13 cellular contexts compared by ENCODE assay signal in genomic region chr7:76346097-76346496, GRCh38. TPM values are rescaled to one million over a fixed set of nuclear protein-coding genes. Genes with fewer than 3 reads are reported as not detected.
A peak's percentile ranks its signal among the peaks of the same experiment; 100 is the strongest.
DNase-seq lines count a peak whose midpoint lies in the region; ATAC-seq, FAIRE-seq and TF ChIP-seq lines count a peak whose summit lies in the region.
"Had no signal": no experiment of that assay in that cellular context is flagged by ENCODE, and none has a peak within 500 bp of the region (broad histone marks: within the 10 kb centered on the region; RNA-seq: fewer than 3 reads in every experiment).

No MANE protein-coding gene starts in this region.

- no peak overlapping the region for H3K4me2 ChIP-seq in astrocyte (ENCODE audit: low read length)
- H3K4me2 ChIP-seq: A549 had no signal

- H2AFZ ChIP-seq in astrocyte (ENCODE audit: low read depth, low read length): no peak overlapping the region

- DNase-seq in activated CD4-positive, alpha-beta T cell treated with anti-CD3 and anti-CD28 coated beads for 36 hours: no peak
- DNase-seq in activated CD4-positive, alpha-beta T cell treated with anti-CD3 and anti-CD28 coated beads, Interleukin-2, amount 50 U/mL, for 1 hour: no peak
- DNase-seq in astrocyte (ENCODE audit: low read depth) (no peak), left lung (no peak), GM13977 (ENCODE audit: low spot score) (no peak), T-helper 2 cell (no peak)
- DNase-seq: foreskin keratinocyte, left cardiac atrium, NCI-H524 had no signal

- H4K20me1 ChIP-seq in astrocyte (ENCODE audit: insufficient read depth, low read length): peaks cover 99% of the 10 kb centered on the region

- no peak for TF ChIP-seq CTCF in astrocyte (IDR thresholded peaks at IDR 0.05; ENCODE audit: insufficient read depth, low read depth, low read length)
- no peak for TF ChIP-seq CTCF in left lung (IDR thresholded peaks at IDR 0.05)
- no peak for TF ChIP-seq CTCF in GM13977 (IDR thresholded peaks at IDR 0.05; ENCODE audit: extremely low read depth, insufficient read depth, missing control alignments)

- in situ Hi-C loops in GM13977 (cut with MboI; ENCODE audit: low pct_unique_long_range_greater_than_20kb, low sequenced_read_pairs, unreplicated experiment): no loop called here

- H3K27ac Mint-ChIP-seq in activated CD4-positive, alpha-beta T cell treated with anti-CD3 and anti-CD28 coated beads for 36 hours: peak overlapping the region; percentile 14
- peak overlapping the region; percentile 37 for H3K27ac Mint-ChIP-seq in astrocyte (ENCODE audit: unreplicated experiment)

- H3K27me3 Mint-ChIP-seq in activated CD4-positive, alpha-beta T cell treated with anti-CD3 and anti-CD28 coated beads for 36 hours: no peaks in the 10 kb centered on the region
- H3K27me3 Mint-ChIP-seq in astrocyte (ENCODE audit: low read depth, unreplicated experiment): no peaks in the 10 kb centered on the region

- H3K4me3 ChIP-seq in astrocyte (ENCODE audit: insufficient read depth, low read depth, low read length) (no peak overlapping the region), left lung (no peak overlapping the region), skeletal muscle tissue (ENCODE audit: low read length in 3 of 3) (peak overlapping the region in 1 of 3 donors; percentile 4)
- H3K4me3 ChIP-seq: A549, suprapubic skin had no signal

- H3K4me3 Mint-ChIP-seq in activated CD4-positive, alpha-beta T cell treated with anti-CD3 and anti-CD28 coated beads for 36 hours: no peak overlapping the region
- no peak overlapping the region for H3K4me3 Mint-ChIP-seq in astrocyte (ENCODE audit: unreplicated experiment)

- CTCF ChIA-PET in activated CD4-positive, alpha-beta T cell treated with anti-CD3 and anti-CD28 coated beads for 36 hours (lab: Charles Lee): no interaction called here

- no peak overlapping the region for H3K9ac ChIP-seq in astrocyte (ENCODE audit: low read length)
- no peak overlapping the region for H3K9ac ChIP-seq in skeletal muscle tissue (ENCODE audit: low read depth in 1 of 3, low read length in 3 of 3)

- no peaks in the 10 kb centered on the region for H3K27me3 ChIP-seq in astrocyte (ENCODE audit: insufficient read depth, low read length)
- H3K27me3 ChIP-seq in left lung: no peaks in the 10 kb centered on the region
- no peaks in the 10 kb centered on the region for H3K27me3 ChIP-seq in skeletal muscle tissue (ENCODE audit: control insufficient read depth in 3 of 3, insufficient read depth in 3 of 3, low read length in 3 of 3)
- H3K27me3 ChIP-seq: foreskin keratinocyte, suprapubic skin had no signal

- no peak overlapping the region for H3K27ac ChIP-seq in astrocyte (ENCODE audit: low read depth, low read length)
- H3K27ac ChIP-seq in left lung: peak overlapping the region; percentile 45 to 67
- H3K27ac ChIP-seq in skeletal muscle tissue (ENCODE audit: low read depth, low read length): peak overlapping the region; percentile 69
- H3K27ac ChIP-seq: foreskin keratinocyte, suprapubic skin had no signal

- intact Hi-C loops in activated CD4-positive, alpha-beta T cell treated with anti-CD3 and anti-CD28 coated beads for 36 hours (cut with DNase I, micrococcal nuclease): no loop called here
- intact Hi-C loops in left lung (cut with DNase I): no loop called here

- no peak for FAIRE-seq in astrocyte (lab: Jason Lieb, UNC)
- FAIRE-seq: A549 had no signal

- peaks cover 64% of the 10 kb centered on the region for H3K36me3 ChIP-seq in astrocyte (ENCODE audit: insufficient read depth, low read length)
- peaks cover 0 to 91% of the 10 kb centered on the region in 2 donors for H3K36me3 ChIP-seq in left lung
- H3K36me3 ChIP-seq in skeletal muscle tissue (ENCODE audit: control insufficient read depth in 3 of 3, insufficient read depth in 3 of 3, low read length in 3 of 3): peaks cover 16 to 45% (median 38%) of the 10 kb centered on the region in 3 donors

- H3K79me2 ChIP-seq in astrocyte (ENCODE audit: insufficient read depth, low read length): peaks cover 99% of the 10 kb centered on the region

- H3K9me3 ChIP-seq in astrocyte (ENCODE audit: insufficient read depth, low read depth, low read length): no peaks in the 10 kb centered on the region
- no peaks in the 10 kb centered on the region for H3K9me3 ChIP-seq in left lung
- H3K9me3 ChIP-seq in skeletal muscle tissue (ENCODE audit: control insufficient read depth in 3 of 3, low read length in 3 of 3): no peaks in the 10 kb centered on the region
- H3K9me3 ChIP-seq: A549, suprapubic skin had no signal

- H3K4me1 Mint-ChIP-seq in activated CD4-positive, alpha-beta T cell treated with anti-CD3 and anti-CD28 coated beads for 36 hours: peaks cover 79% of the 10 kb centered on the region
- peaks cover 55% of the 10 kb centered on the region for H3K4me1 Mint-ChIP-seq in astrocyte (ENCODE audit: low read depth, unreplicated experiment)

- H3K4me1 ChIP-seq in astrocyte (ENCODE audit: insufficient read depth, low read length): peaks cover 18% of the 10 kb centered on the region
- H3K4me1 ChIP-seq in left lung: peaks cover 14 to 78% of the 10 kb centered on the region in 2 donors
- H3K4me1 ChIP-seq in skeletal muscle tissue (ENCODE audit: control insufficient read depth in 3 of 3, insufficient read depth in 3 of 3, low read length in 3 of 3): peaks cover 52 to 66% (median 53%) of the 10 kb centered on the region in 3 donors

- POLR2A ChIA-PET in activated CD4-positive, alpha-beta T cell treated with anti-CD3 and anti-CD28 coated beads for 36 hours (lab: Charles Lee): no interaction called here

- peaks cover 77% of the 10 kb centered on the region for H3K36me3 Mint-ChIP-seq in activated CD4-positive, alpha-beta T cell treated with anti-CD3 and anti-CD28 coated beads for 36 hours (ENCODE audit: low read depth)
- H3K36me3 Mint-ChIP-seq in astrocyte (ENCODE audit: low read depth, unreplicated experiment): peaks cover 52% of the 10 kb centered on the region

- no peak for ATAC-seq in activated CD4-positive, alpha-beta T cell treated with anti-CD3 and anti-CD28 coated beads for 36 hours
- ATAC-seq in left lung: peak; percentile 85
- no peak for ATAC-seq in HG02970 (IDR thresholded peaks at IDR 0.05; ENCODE audit: low FRiP score, unreplicated experiment)
- ATAC-seq: A549, foreskin keratinocyte had no signal

- H3K9me3 Mint-ChIP-seq in activated CD4-positive, alpha-beta T cell treated with anti-CD3 and anti-CD28 coated beads for 36 hours (ENCODE audit: low read depth): no peaks in the 10 kb centered on the region
- H3K9me3 Mint-ChIP-seq in astrocyte (ENCODE audit: unreplicated experiment): no peaks in the 10 kb centered on the region

RNA-seq across cellular contexts. Expression of gene YWHAG, which starts 12.7 kb away (rescaled TPM):
- total RNA-seq in activated CD4-positive, alpha-beta T cell treated with anti-CD3 and anti-CD28 coated beads for 36 hours: 100 to 1,000 TPM; 140 to 144 TPM
- 344 and 351 TPM in 2 replicates for total RNA-seq in astrocyte
- total RNA-seq in left lung: 100 to 1,000 TPM; 116 to 160 TPM
- total RNA-seq in skeletal muscle tissue: 86.1 TPM

RNA-seq across cellular contexts. Expression of gene HSPB1, which starts 43.6 kb away (rescaled TPM):
- 100 to 1,000 TPM in 1 of 2 experiments, 10 to 100 TPM in 1; 71.1 to 127 TPM for total RNA-seq in activated CD4-positive, alpha-beta T cell treated with anti-CD3 and anti-CD28 coated beads for 36 hours
- 933 and 1,069 TPM in 2 replicates for total RNA-seq in astrocyte
- 100 to 1,000 TPM; 482 to 951 TPM for total RNA-seq in left lung
- 80.4 TPM for total RNA-seq in skeletal muscle tissue
